ENCODE assay signal across 22 cellular contexts in genomic region chr4:62454535-62454934, GRCh38.
A peak's percentile ranks its signal among the peaks of the same experiment; 100 is the strongest.
DNase-seq lines count a peak whose midpoint lies in the region; ATAC-seq, FAIRE-seq and TF ChIP-seq lines count a peak whose summit lies in the region.
"Had no signal": no experiment of that assay in that cellular context is flagged by ENCODE, and none has a peak within 500 bp of the region (broad histone marks: within the 10 kb centered on the region; RNA-seq: fewer than 3 reads in every experiment).

No MANE protein-coding gene starts in this region.

- H3K23ac ChIP-seq in neuronal stem cell (ENCODE audit: low read depth, low read length, poor library complexity): no peak overlapping the region

- H3K27me3 Mint-ChIP-seq in neural progenitor cell (ENCODE audit: insufficient read depth, low read depth): no peaks in the 10 kb centered on the region
- H3K27me3 Mint-ChIP-seq: CD4-positive, alpha-beta memory T cell; CD4-positive, CD25-positive, alpha-beta regulatory T cell; CD8-positive, alpha-beta memory T cell had no signal

- CTCF ChIA-PET in PC-3 (lab: Charles Lee): no interaction called here
- CTCF ChIA-PET in GM12878 (lab: Yijun Ruan, JAX): no interaction called here

- no peak overlapping the region for H2BK15ac ChIP-seq in neuronal stem cell (ENCODE audit: low read length)

- SMC1A ChIA-PET in GM12878 (lab: Charles Lee; ENCODE audit: uncharacterized antibody, unreplicated experiment): no interaction called here

- no peak for TF ChIP-seq CTCF in PC-3 (conservative IDR thresholded peaks at IDR 0.05; ENCODE audit: low read depth, low read length)
- TF ChIP-seq CTCF in GM12878 (IDR thresholded peaks at IDR 0.05 in 2 of 3, conservative IDR thresholded peaks at IDR 0.05 in 1 of 3; ENCODE audit: control insufficient read depth in 2 of 3, extremely low read depth in 1 of 3, insufficient read depth in 1 of 3, low read depth in 3 of 3, low read length in 3 of 3): no peak
- TF ChIP-seq CTCF in neural progenitor cell (IDR thresholded peaks at IDR 0.05): no peak
- no peak for TF ChIP-seq CTCF in spleen (IDR thresholded peaks at IDR 0.05 in 8 of 11, conservative IDR thresholded peaks at IDR 0.05 in 3 of 11)

- H3K4me3 Mint-ChIP-seq in neural progenitor cell: no peak overlapping the region
- H3K4me3 Mint-ChIP-seq: CD14-positive monocyte; CD4-positive, alpha-beta memory T cell; CD4-positive, CD25-positive, alpha-beta regulatory T cell; CD8-positive, alpha-beta memory T cell had no signal

- DNase-seq in PC-3 (no peak), GM12878 (ENCODE audit: low read depth, low spot score) (no peak), neural progenitor cell (ENCODE audit: low spot score) (no peak), neuronal stem cell (ENCODE audit: low spot score) (no peak), HUDEP-2 (lab: John Stamatoyannopoulos, UW; ENCODE audit: unreplicated experiment in 76 of 76) (no peak), GM19240 (ENCODE audit: insufficient read length, low spot score) (no peak), spleen (no peak)
- DNase-seq: 8988T; ACHN; BE2C; C1 segment of cervical spinal cord; CD4-positive, alpha-beta memory T cell; CD4-positive, CD25-positive, alpha-beta regulatory T cell; CD8-positive, alpha-beta memory T cell; COR-L47; DMS79 treated with DMSO at 0.1 percent for 48 hours had no signal

- TF ChIP-seq RAD21 in GM12878 (IDR thresholded peaks at IDR 0.05; ENCODE audit: insufficient read depth, low read depth, low read length): no peak

- H3K4me2 ChIP-seq in PC-3 (ENCODE audit: low read length): no peak overlapping the region
- H3K4me2 ChIP-seq in GM12878 (ENCODE audit: control insufficient read depth, insufficient read depth): no peak overlapping the region
- no peak overlapping the region for H3K4me2 ChIP-seq in neural progenitor cell
- no peak overlapping the region for H3K4me2 ChIP-seq in neuronal stem cell (ENCODE audit: insufficient read depth, low read length, poor library complexity, severe bottlenecking)
- H3K4me2 ChIP-seq: BLaER1 had no signal

- H3K27ac ChIP-seq in PC-3 (ENCODE audit: low read length) (no peak overlapping the region), GM12878 (ENCODE audit: control insufficient read depth, insufficient read depth) (no peak overlapping the region), neural progenitor cell (no peak overlapping the region), neuronal stem cell (replicated peaks; ENCODE audit: low read length) (no peak overlapping the region), spleen (no peak overlapping the region)
- H3K27ac ChIP-seq: BLaER1 had no signal

- TF ChIP-seq EP300 in GM12878 (IDR thresholded peaks at IDR 0.05; ENCODE audit: borderline replicate concordance in 1 of 2, control insufficient read depth in 1 of 2, low read depth in 2 of 2, low read length in 2 of 2): no peak

- no peak overlapping the region for H2BK12ac ChIP-seq in neuronal stem cell (ENCODE audit: low read length)

- H3K79me2 ChIP-seq in PC-3 (ENCODE audit: low read length) (no peaks in the 10 kb centered on the region), GM12878 (ENCODE audit: control insufficient read depth, insufficient read depth, low read length) (no peaks in the 10 kb centered on the region), neural progenitor cell (ENCODE audit: low read depth) (no peaks in the 10 kb centered on the region)

- 0 out of 2 replicates have a peak overlapping the region, but pooled peaks have one; percentile 10 for H2AFZ ChIP-seq in PC-3 (ENCODE audit: low read length)
- H2AFZ ChIP-seq in GM12878 (ENCODE audit: control insufficient read depth, low read depth, low read length): no peak overlapping the region
- peak overlapping the region; percentile 64 for H2AFZ ChIP-seq in neural progenitor cell (replicated peaks)
- H2AFZ ChIP-seq in neuronal stem cell (ENCODE audit: low read length): peak overlapping the region; percentile 40

- ATAC-seq in PC-3 (no peak), GM12878 (peak; percentile 54)

- no peak overlapping the region for H2AK5ac ChIP-seq in neuronal stem cell (ENCODE audit: low read depth, low read length)

- H3K9me2 ChIP-seq in PC-3 (replicated peaks; ENCODE audit: low read length): no peaks in the 10 kb centered on the region

- H3K4me3 ChIP-seq in PC-3 (ENCODE audit: low read length): no peak overlapping the region
- H3K4me3 ChIP-seq in GM12878: no peak overlapping the region
- no peak overlapping the region for H3K4me3 ChIP-seq in neural progenitor cell
- H3K4me3 ChIP-seq in neuronal stem cell (ENCODE audit: low read length in 2 of 2): no peak overlapping the region
- H3K4me3 ChIP-seq in spleen: no peak overlapping the region
- H3K4me3 ChIP-seq: BLaER1 had no signal

- in situ Hi-C loops in GM12878 (cut with MboI): no loop called here

- TF ChIP-seq POLR2A in GM12878 (IDR thresholded peaks at IDR 0.05; ENCODE audit: low read depth, low read length): no peak
- TF ChIP-seq POLR2A in spleen (IDR thresholded peaks at IDR 0.05): no peak

- H3K79me1 ChIP-seq in neuronal stem cell (ENCODE audit: low read depth, low read length): no peaks in the 10 kb centered on the region

- no peak overlapping the region for H4K8ac ChIP-seq in neuronal stem cell (ENCODE audit: low read depth, low read length)

- H3F3A ChIP-seq in PC-3 (ENCODE audit: low read length, unreplicated experiment) (no peaks in the 10 kb centered on the region), neural progenitor cell (ENCODE audit: low read depth) (no peaks in the 10 kb centered on the region)

- H3K18ac ChIP-seq in neuronal stem cell (ENCODE audit: low read length): no peak overlapping the region

- H3K9me3 ChIP-seq in PC-3 (ENCODE audit: low read length): no peaks in the 10 kb centered on the region
- H3K9me3 ChIP-seq in GM12878 (replicated peaks; ENCODE audit: control insufficient read depth, insufficient read depth, low read length): no peaks in the 10 kb centered on the region
- H3K9me3 ChIP-seq in neural progenitor cell (ENCODE audit: low read depth): no peaks in the 10 kb centered on the region
- no peaks in the 10 kb centered on the region for H3K9me3 ChIP-seq in neuronal stem cell (replicated peaks in 1 of 2; ENCODE audit: control insufficient read depth in 2 of 2, insufficient read depth in 1 of 2, low read depth in 1 of 2, low read length in 2 of 2)
- H3K9me3 ChIP-seq in spleen: peaks cover 0 to 5% (median 0%) of the 10 kb centered on the region in 8 donors
- H3K9me3 ChIP-seq: BE2C, BLaER1 had no signal

- no peaks in the 10 kb centered on the region for H3K36me3 Mint-ChIP-seq in neural progenitor cell
- H3K36me3 Mint-ChIP-seq: CD14-positive monocyte; CD4-positive, alpha-beta memory T cell; CD4-positive, CD25-positive, alpha-beta regulatory T cell; CD8-positive, alpha-beta memory T cell had no signal

- H3K27me3 ChIP-seq in PC-3 (ENCODE audit: low read length) (no peaks in the 10 kb centered on the region), GM12878 (replicated peaks in 1 of 2; ENCODE audit: control insufficient read depth in 2 of 2, insufficient read depth in 2 of 2, low read length in 1 of 2) (no peaks in the 10 kb centered on the region), neural progenitor cell (no peaks in the 10 kb centered on the region), neuronal stem cell (ENCODE audit: control insufficient read depth in 3 of 3, insufficient read depth in 3 of 3, low read depth in 1 of 3, low read length in 3 of 3) (no peaks in the 10 kb centered on the region), spleen (replicated peaks in 1 of 7) (no peaks in the 10 kb centered on the region)
- H3K27me3 ChIP-seq: BE2C, BLaER1 had no signal

- BruUV-seq in PC-3 (replicated peaks; lab: Mats Ljungman, UMichigan) (no TSS peak), GM12878 (replicated peaks; lab: Mats Ljungman, UMichigan) (no TSS peak)

- H3K36me3 ChIP-seq in PC-3 (ENCODE audit: low read depth, low read length) (no peaks in the 10 kb centered on the region), GM12878 (ENCODE audit: control insufficient read depth in 2 of 2, insufficient read depth in 2 of 2, low read length in 1 of 2) (no peaks in the 10 kb centered on the region), neural progenitor cell (no peaks in the 10 kb centered on the region), neuronal stem cell (replicated peaks in 1 of 2; ENCODE audit: control insufficient read depth in 2 of 2, insufficient read depth in 2 of 2, low read length in 2 of 2) (no peaks in the 10 kb centered on the region), spleen (no peaks in the 10 kb centered on the region)
- H3K36me3 ChIP-seq: BE2C, BLaER1 had no signal

- H3K14ac ChIP-seq in neuronal stem cell (ENCODE audit: low read length): no peak overlapping the region

- WGBS in GM12878 (ENCODE audit: insufficient coverage, insufficient replicate concordance, low lambda C conversion rate, missing lambda C conversion rate): 35% methylated on average over 1 of the region's 1 CpG
- WGBS in neuronal stem cell (ENCODE audit: extremely low coverage in 2 of 2, insufficient read length in 2 of 2, insufficient replicate concordance in 1 of 2), 2 donors: no CpG with 5 or more reads among the region's 1 CpG
- 67 to 97% (median 77%) methylated on average over 1 of the region's 1 CpG for WGBS in spleen, 5 donors

- H2BK5ac ChIP-seq in neuronal stem cell (ENCODE audit: low read length): no peak overlapping the region

- H3K4me1 Mint-ChIP-seq in neural progenitor cell: no peaks in the 10 kb centered on the region
- H3K4me1 Mint-ChIP-seq: CD14-positive monocyte; CD4-positive, alpha-beta memory T cell; CD4-positive, CD25-positive, alpha-beta regulatory T cell; CD8-positive, alpha-beta memory T cell had no signal

- intact Hi-C loops in PC-3 (cut with micrococcal nuclease) (no loop called here), GM12878 (cut with micrococcal nuclease; ENCODE audit: unreplicated experiment) (no loop called here), spleen (cut with DNase I; ENCODE audit: low total_unique reads) (no loop called here)

- no peak overlapping the region for H4K91ac ChIP-seq in neuronal stem cell (ENCODE audit: low read depth, low read length, poor library complexity)

- RAD21 ChIA-PET in GM12878 (lab: Charles Lee; ENCODE audit: unreplicated experiment): no interaction called here

- FAIRE-seq in GM12878 (lab: Jason Lieb, UNC): no peak
- FAIRE-seq: D721Med, G401.6, GM12891, GM19239 had no signal

- POLR2A ChIA-PET in PC-3 (lab: Charles Lee; ENCODE audit: unreplicated experiment): no interaction called here
- POLR2A ChIA-PET in GM12878 (lab: Charles Lee): no interaction called here

- H3K9me3 Mint-ChIP-seq in neural progenitor cell: no peaks in the 10 kb centered on the region

- H2BK120ac ChIP-seq in neuronal stem cell (ENCODE audit: low read depth, low read length): no peak overlapping the region

- H3K4me1 ChIP-seq in PC-3 (ENCODE audit: insufficient read depth, low read length): peaks cover 25% of the 10 kb centered on the region
- H3K4me1 ChIP-seq in GM12878 (ENCODE audit: control insufficient read depth, insufficient read depth, low read length): no peaks in the 10 kb centered on the region
- no peaks in the 10 kb centered on the region for H3K4me1 ChIP-seq in neural progenitor cell
- H3K4me1 ChIP-seq in neuronal stem cell (ENCODE audit: control insufficient read depth in 2 of 2, insufficient read depth in 1 of 2, low read depth in 1 of 2, low read length in 2 of 2): no peaks in the 10 kb centered on the region
- no peaks in the 10 kb centered on the region for H3K4me1 ChIP-seq in spleen
- H3K4me1 ChIP-seq: BE2C, BLaER1 had no signal

- H3K4ac ChIP-seq in neuronal stem cell (ENCODE audit: low read length): no peak overlapping the region

- no peak overlapping the region for H3K27ac Mint-ChIP-seq in neural progenitor cell
- H3K27ac Mint-ChIP-seq: CD14-positive monocyte; CD4-positive, alpha-beta memory T cell; CD4-positive, CD25-positive, alpha-beta regulatory T cell; CD8-positive, alpha-beta memory T cell had no signal

- H4K20me1 ChIP-seq in PC-3 (ENCODE audit: low read length): no peaks in the 10 kb centered on the region
- no peaks in the 10 kb centered on the region for H4K20me1 ChIP-seq in GM12878 (ENCODE audit: control insufficient read depth, insufficient read depth)
- H4K20me1 ChIP-seq in neural progenitor cell (ENCODE audit: low read depth): no peaks in the 10 kb centered on the region
- H4K20me1 ChIP-seq: BLaER1 had no signal

- H3K9ac ChIP-seq in PC-3 (ENCODE audit: low read length): no peak overlapping the region
- no peak overlapping the region for H3K9ac ChIP-seq in GM12878 (ENCODE audit: control insufficient read depth, insufficient read depth, low read length)
- no peak overlapping the region for H3K9ac ChIP-seq in neural progenitor cell
- no peak overlapping the region for H3K9ac ChIP-seq in neuronal stem cell (ENCODE audit: low read depth, low read length, poor library complexity)
- H3K9ac ChIP-seq: BLaER1 had no signal
